In the genomic region with DNA sequence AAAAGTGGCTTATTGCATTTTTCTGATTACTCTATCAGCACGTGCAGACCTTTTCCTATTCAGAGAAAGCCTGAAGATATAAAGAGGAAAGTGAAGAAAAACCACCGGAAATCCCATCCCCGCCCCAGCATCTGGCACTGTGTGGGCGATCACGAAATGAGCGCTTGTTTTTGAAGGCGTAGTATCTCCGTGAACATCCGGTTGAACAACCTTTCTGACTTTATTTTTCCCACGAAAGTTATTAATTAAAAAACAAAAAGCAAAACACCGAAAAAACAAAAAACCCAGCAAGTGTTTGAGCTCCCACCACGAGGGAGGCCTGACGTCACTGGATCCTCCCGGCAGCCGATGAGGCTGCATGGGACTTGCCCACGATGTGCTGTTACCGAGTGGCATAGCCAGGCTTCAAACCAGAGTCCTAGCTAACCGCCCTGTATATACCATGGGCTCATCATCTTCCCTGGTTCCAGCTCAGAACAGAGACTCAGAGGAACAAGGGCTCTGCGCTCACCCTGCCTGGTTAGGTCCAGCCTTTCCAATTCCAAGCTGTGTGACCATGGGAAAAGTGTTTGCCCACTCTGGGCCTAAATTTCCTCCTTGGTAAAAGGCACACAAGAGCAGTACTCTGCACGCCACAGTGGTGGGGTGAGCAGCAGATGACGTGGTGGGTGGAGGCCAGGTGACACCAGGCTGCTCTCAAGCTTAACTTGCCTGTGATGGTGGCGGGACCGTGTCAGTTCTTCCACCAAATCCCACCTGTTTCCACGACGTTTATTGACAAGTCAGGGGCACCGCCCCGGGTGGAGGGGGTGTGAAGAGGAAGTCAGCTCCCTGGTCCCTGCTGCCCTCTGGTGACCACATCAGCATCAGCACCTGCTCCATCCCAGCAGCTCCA, we compare ENCODE assay signal across 8 cellular contexts. TPM values are rescaled to one million over a fixed set of nuclear protein-coding genes. Genes with fewer than 3 reads are reported as not detected.
DNase-seq lines count a peak whose midpoint lies in the region; ATAC-seq and TF ChIP-seq lines count a peak whose summit lies in the region.

No MANE protein-coding gene starts in this region.

- TF ChIP-seq CTCF in kidney epithelial cell (IDR thresholded peaks at IDR 0.05; ENCODE audit: insufficient read depth, low read length, poor library complexity, severe bottlenecking) = peak; percentile 88

- ATAC-seq in HG02759 (IDR thresholded peaks at IDR 0.05; ENCODE audit: unreplicated experiment) = peak; percentile 78

- no peaks in the 10 kb centered on the region for H3K36me3 ChIP-seq in kidney epithelial cell (ENCODE audit: control insufficient read depth, insufficient read depth, low read length)

- no peaks in the 10 kb centered on the region for H3K27me3 ChIP-seq in kidney epithelial cell (ENCODE audit: control insufficient read depth, insufficient read depth, low read length)

- H3K27ac ChIP-seq in caudate nucleus (ENCODE audit: low read depth, low read length) = no peak overlapping the region

- H3K4me3 ChIP-seq in kidney epithelial cell (ENCODE audit: low read depth, low read length) = no peak overlapping the region

- DNase-seq in NCI-H1436 (lab: John Stamatoyannopoulos, UW) = peak; percentile 45
- no peak for DNase-seq in NCI-H1436 treated with DMSO at 0.1 percent for 48 hours (lab: John Stamatoyannopoulos, UW)
- peak; percentile 26 for DNase-seq in NCI-H146 treated with DMSO at 0.1 percent for 48 hours (lab: John Stamatoyannopoulos, UW; ENCODE audit: unreplicated experiment)
- DNase-seq in activated CD4-positive, CD25-positive, alpha-beta regulatory T cell (lab: John Stamatoyannopoulos, UW) = peak; percentile 63 to 83 (median 74)
- peak in 45 of 61 donors; percentile 2 to 54 (median 26) for DNase-seq in caudate nucleus (lab: John Stamatoyannopoulos, UW)
- DNase-seq in kidney epithelial cell (ENCODE audit: low read depth) = no peak
- DNase-seq in stimulated activated CD4-positive, alpha-beta T cell treated with anti-CD3 and anti-CD28 coated beads, Interleukin-1b, Interleukin-23, amount 100 ng/mL, for 24 hours (ENCODE audit: low read depth in 4 of 4, low spot score in 1 of 4) = peak; percentile 65 to 91 (median 80)

RNA-seq across cellular contexts. Expression of gene IL21R, which starts 34.3 kb away (rescaled TPM):
- 1.1 and 1.6 TPM in 2 replicates for total RNA-seq in kidney epithelial cell

RNA-seq across cellular contexts. Expression of gene IL4R, which starts 53.9 kb away (rescaled TPM):
- total RNA-seq in kidney epithelial cell = 52.1 and 58.8 TPM in 2 replicates

Comparison
In these comparisons a context has a peak if more than half of its experiments do, and no peak if none do; other contexts are left out.
1. DNase-seq: peak in NCI-H1436 (single experiment), NCI-H146 treated with DMSO at 0.1 percent for 48 hours (single experiment), activated CD4-positive, CD25-positive, alpha-beta regulatory T cell (4 of 4), caudate nucleus (45 of 61) and stimulated activated CD4-positive, alpha-beta T cell treated with anti-CD3 and anti-CD28 coated beads, Interleukin-1b, Interleukin-23, amount 100 ng/mL, for 24 hours (4 of 4); none in NCI-H1436 treated with DMSO at 0.1 percent for 48 hours (single experiment) and kidney epithelial cell (single experiment).